34 cellular contexts compared by ENCODE assay signal in genomic region chr15:83650831-83651230, GRCh38. TPM values are rescaled to one million over a fixed set of nuclear protein-coding genes. Genes with fewer than 3 reads are reported as not detected.
"Had no signal": no experiment of that assay in that cellular context is flagged by ENCODE, and none has a peak within 500 bp of the region (broad histone marks: within the 10 kb centered on the region; RNA-seq: fewer than 3 reads in every experiment).

No MANE protein-coding gene starts in this region.

- H3K9me3 ChIP-seq: ascending aorta had no signal

- ATAC-seq: activated CD8-positive, alpha-beta memory T cell treated with anti-CD3 and anti-CD28 coated beads, Interleukin-2, amount 10 ng/mL, durations not matched to agents 7 days and 5 days; activated CD8-positive, alpha-beta T cell treated with anti-CD3 and anti-CD28 coated beads for 36 hours; activated naive CD8-positive, alpha-beta T cell treated with anti-CD3 and anti-CD28 coated beads, Interleukin-2, amount 50 U/mL, for 24 hours had no signal

- H3K4me3 Mint-ChIP-seq: activated B cell treated with CpG ODN at 0.5 μM for 24 hours; activated CD4-positive, alpha-beta memory T cell treated with anti-CD3 and anti-CD28 coated beads for 36 hours; activated CD4-positive, alpha-beta T cell treated with anti-CD3 and anti-CD28 coated beads, Interleukin-2, amount 10 ng/mL, durations not matched to agents 24 days and 14 days; activated CD8-positive, alpha-beta memory T cell treated with anti-CD3 and anti-CD28 coated beads, Interleukin-2, amount 10 ng/mL, durations not matched to agents 7 days and 5 days; activated CD8-positive, alpha-beta T cell treated with anti-CD3 and anti-CD28 coated beads for 36 hours; activated naive CD4-positive, alpha-beta T cell treated with anti-CD3 and anti-CD28 coated beads, Interleukin-2, amount 10 ng/mL, durations not matched to agents 7 days and 5 days; activated naive CD4-positive, alpha-beta T cell treated with anti-CD3 and anti-CD28 coated beads, Interleukin-2, amount 50 U/mL, for 24 hours; activated naive CD8-positive, alpha-beta T cell; activated naive CD8-positive, alpha-beta T cell treated with anti-CD3 and anti-CD28 coated beads, Interleukin-2, amount 10 ng/mL, durations not matched to agents 7 days and 5 days; activated naive CD8-positive, alpha-beta T cell treated with anti-CD3 and anti-CD28 coated beads, Interleukin-2, amount 50 U/mL, for 24 hours; activated T-cell treated with anti-CD3 and anti-CD28 coated beads, Interleukin-2, amount 50 U/mL, for 24 hours; brain; central memory CD8-positive, alpha-beta T cell; T-helper 1 cell treated with Interleukin-12 subunit alpha and Interleukin-12 subunit beta and Interleukin-4 antibody, amounts not matched to agents 30 μg/mL and 1 μg/mL, for 36 hours; T-helper 2 cell treated with Interferon-gamma antibody and Interleukin-4, amounts not matched to agents 5 μg/mL and 100 μg/mL, for 36 hours had no signal

- H3K27ac ChIP-seq: ascending aorta, cardiac muscle cell, VCaP had no signal

- H3K27me3 ChIP-seq: ascending aorta had no signal

- DNase-seq: activated B cell treated with CpG ODN at 0.5 μM for 24 hours; activated CD4-positive, alpha-beta memory T cell treated with anti-CD3 and anti-CD28 coated beads for 36 hours; activated CD4-positive, alpha-beta T cell treated with anti-CD3 and anti-CD28 coated beads for 4 hours; activated CD4-positive, alpha-beta T cell treated with anti-CD3 and anti-CD28 coated beads, Interleukin-2, amount 50 U/mL, for 1 hour; activated CD4-positive, alpha-beta T cell treated with anti-CD3 and anti-CD28 coated beads, Interleukin-2, amount 50 U/mL, for 4 hours; activated CD4-positive, CD25-positive, alpha-beta regulatory T cell treated with anti-CD3 and anti-CD28 coated beads, Interleukin-2, amount 50 U/mL, for 72 hours; activated CD8-positive, alpha-beta memory T cell treated with anti-CD3 and anti-CD28 coated beads, Interleukin-2, amount 10 ng/mL, durations not matched to agents 7 days and 5 days; activated CD8-positive, alpha-beta memory T cell treated with anti-CD3 and anti-CD28 coated beads, Interleukin-2, amount 50 U/mL, for 48 hours; activated CD8-positive, alpha-beta T cell treated with anti-CD3 and anti-CD28 coated beads for 36 hours; activated effector memory CD4-positive, alpha-beta T cell treated with Interleukin-2 at 50 U/mL for 16 hours; activated gamma-delta T cell; activated naive CD4-positive, alpha-beta T cell treated with anti-CD3 and anti-CD28 coated beads, Interleukin-2, amount 10 ng/mL, durations not matched to agents 7 days and 5 days; activated naive CD4-positive, alpha-beta T cell treated with Interleukin-2 at 50 U/mL for 16 hours; activated naive CD8-positive, alpha-beta T cell treated with anti-CD3 and anti-CD28 coated beads, Interleukin-2, amount 10 ng/mL, durations not matched to agents 7 days and 5 days; activated naive CD8-positive, alpha-beta T cell treated with anti-CD3 and anti-CD28 coated beads, Interleukin-2, amount 50 U/mL, for 24 hours; activated T-cell treated with anti-CD3 and anti-CD28 coated beads, Interleukin-2, amount 50 U/mL, for 24 hours; activated T-cell treated with anti-CD3 and anti-CD28 coated beads, Interleukin-2, amount 50 U/mL, for 48 hours; amygdala; anterior cingulate cortex; caudate nucleus; cerebellar nuclear complex; T-helper 2 cell; T-helper 9 cell had no signal

- H3K36me3 ChIP-seq: ascending aorta, cardiac muscle cell had no signal

- H3K36me3 Mint-ChIP-seq: activated CD4-positive, alpha-beta memory T cell treated with anti-CD3 and anti-CD28 coated beads for 36 hours; activated CD8-positive, alpha-beta memory T cell treated with anti-CD3 and anti-CD28 coated beads, Interleukin-2, amount 10 ng/mL, durations not matched to agents 7 days and 5 days; activated naive CD4-positive, alpha-beta T cell treated with anti-CD3 and anti-CD28 coated beads, Interleukin-2, amount 10 ng/mL, durations not matched to agents 7 days and 5 days; activated naive CD4-positive, alpha-beta T cell treated with anti-CD3 and anti-CD28 coated beads, Interleukin-2, amount 50 U/mL, for 24 hours; activated naive CD8-positive, alpha-beta T cell; activated naive CD8-positive, alpha-beta T cell treated with anti-CD3 and anti-CD28 coated beads, Interleukin-2, amount 10 ng/mL, durations not matched to agents 7 days and 5 days; brain had no signal

- H3K27ac Mint-ChIP-seq: activated B cell treated with CpG ODN at 0.5 μM for 24 hours; activated CD4-positive, alpha-beta memory T cell treated with anti-CD3 and anti-CD28 coated beads for 36 hours; activated CD4-positive, alpha-beta T cell treated with anti-CD3 and anti-CD28 coated beads, Interleukin-2, amount 10 ng/mL, durations not matched to agents 24 days and 14 days; activated CD8-positive, alpha-beta memory T cell treated with anti-CD3 and anti-CD28 coated beads, Interleukin-2, amount 10 ng/mL, durations not matched to agents 7 days and 5 days; activated CD8-positive, alpha-beta T cell treated with anti-CD3 and anti-CD28 coated beads for 36 hours; activated naive CD4-positive, alpha-beta T cell treated with anti-CD3 and anti-CD28 coated beads, Interleukin-2, amount 10 ng/mL, durations not matched to agents 7 days and 5 days; activated naive CD4-positive, alpha-beta T cell treated with anti-CD3 and anti-CD28 coated beads, Interleukin-2, amount 50 U/mL, for 24 hours; activated naive CD8-positive, alpha-beta T cell; activated naive CD8-positive, alpha-beta T cell treated with anti-CD3 and anti-CD28 coated beads, Interleukin-2, amount 10 ng/mL, durations not matched to agents 7 days and 5 days; activated naive CD8-positive, alpha-beta T cell treated with anti-CD3 and anti-CD28 coated beads, Interleukin-2, amount 50 U/mL, for 24 hours; activated T-cell treated with anti-CD3 and anti-CD28 coated beads, Interleukin-2, amount 50 U/mL, for 24 hours; activated T-helper 2 cell treated with anti-CD3 and anti-CD28 coated beads, Interferon-gamma antibody, Interleukin-2, Interleukin-4, amounts not matched to agents 10 μg/mL and 5 μg/mL and 100 μg/mL, durations not matched to agents 14 hours and 24 hours and 36 hours; brain; T-helper 1 cell treated with Interleukin-12 subunit alpha and Interleukin-12 subunit beta and Interleukin-4 antibody, amounts not matched to agents 30 μg/mL and 1 μg/mL, for 36 hours; T-helper 2 cell treated with Interferon-gamma antibody and Interleukin-4, amounts not matched to agents 5 μg/mL and 100 μg/mL, for 36 hours had no signal

- H3K4me1 Mint-ChIP-seq: activated B cell treated with CpG ODN at 0.5 μM for 24 hours; activated CD4-positive, alpha-beta T cell treated with anti-CD3 and anti-CD28 coated beads, Interleukin-2, amount 10 ng/mL, durations not matched to agents 24 days and 14 days; activated CD8-positive, alpha-beta memory T cell treated with anti-CD3 and anti-CD28 coated beads, Interleukin-2, amount 10 ng/mL, durations not matched to agents 7 days and 5 days; activated naive CD4-positive, alpha-beta T cell treated with anti-CD3 and anti-CD28 coated beads, Interleukin-2, amount 10 ng/mL, durations not matched to agents 7 days and 5 days; activated naive CD4-positive, alpha-beta T cell treated with anti-CD3 and anti-CD28 coated beads, Interleukin-2, amount 50 U/mL, for 24 hours; activated naive CD8-positive, alpha-beta T cell treated with anti-CD3 and anti-CD28 coated beads, Interleukin-2, amount 10 ng/mL, durations not matched to agents 7 days and 5 days; activated naive CD8-positive, alpha-beta T cell treated with anti-CD3 and anti-CD28 coated beads, Interleukin-2, amount 50 U/mL, for 24 hours; brain; central memory CD8-positive, alpha-beta T cell had no signal

- H3K9me3 Mint-ChIP-seq: activated B cell treated with CpG ODN at 0.5 μM for 24 hours; activated CD4-positive, alpha-beta memory T cell treated with anti-CD3 and anti-CD28 coated beads for 36 hours; activated CD4-positive, alpha-beta T cell treated with anti-CD3 and anti-CD28 coated beads, Interleukin-2, amount 10 ng/mL, durations not matched to agents 24 days and 14 days; activated CD8-positive, alpha-beta T cell treated with anti-CD3 and anti-CD28 coated beads for 36 hours; activated naive CD4-positive, alpha-beta T cell treated with anti-CD3 and anti-CD28 coated beads, Interleukin-2, amount 10 ng/mL, durations not matched to agents 7 days and 5 days; activated naive CD4-positive, alpha-beta T cell treated with anti-CD3 and anti-CD28 coated beads, Interleukin-2, amount 50 U/mL, for 24 hours; activated naive CD8-positive, alpha-beta T cell treated with anti-CD3 and anti-CD28 coated beads, Interleukin-2, amount 10 ng/mL, durations not matched to agents 7 days and 5 days; activated naive CD8-positive, alpha-beta T cell treated with anti-CD3 and anti-CD28 coated beads, Interleukin-2, amount 50 U/mL, for 24 hours; activated T-cell treated with anti-CD3 and anti-CD28 coated beads, Interleukin-2, amount 50 U/mL, for 24 hours; activated T-helper 2 cell treated with anti-CD3 and anti-CD28 coated beads, Interferon-gamma antibody, Interleukin-2, Interleukin-4, amounts not matched to agents 10 μg/mL and 5 μg/mL and 100 μg/mL, durations not matched to agents 14 hours and 24 hours and 36 hours; central memory CD8-positive, alpha-beta T cell; T-helper 1 cell treated with Interleukin-12 subunit alpha and Interleukin-12 subunit beta and Interleukin-4 antibody, amounts not matched to agents 30 μg/mL and 1 μg/mL, for 36 hours; T-helper 2 cell treated with Interferon-gamma antibody and Interleukin-4, amounts not matched to agents 5 μg/mL and 100 μg/mL, for 36 hours had no signal

- H3K4me3 ChIP-seq: ascending aorta, cardiac muscle cell had no signal

RNA-seq across cellular contexts. Expression of gene ADAMTSL3, which starts 3.1 kb away (rescaled TPM):
- total RNA-seq: activated B cell treated with CpG ODN at 0.5 μM for 24 hours; activated CD4-positive, alpha-beta memory T cell treated with anti-CD3 and anti-CD28 coated beads for 36 hours; activated CD4-positive, alpha-beta T cell treated with anti-CD3 and anti-CD28 coated beads, Interleukin-2, amount 10 ng/mL, durations not matched to agents 24 days and 14 days; activated CD8-positive, alpha-beta memory T cell treated with anti-CD3 and anti-CD28 coated beads, Interleukin-2, amount 10 ng/mL, durations not matched to agents 7 days and 5 days; activated CD8-positive, alpha-beta T cell treated with anti-CD3 and anti-CD28 coated beads for 36 hours; activated naive CD8-positive, alpha-beta T cell treated with anti-CD3 and anti-CD28 coated beads, Interleukin-2, amount 10 ng/mL, durations not matched to agents 7 days and 5 days had no signal
